In the genomic region with DNA sequence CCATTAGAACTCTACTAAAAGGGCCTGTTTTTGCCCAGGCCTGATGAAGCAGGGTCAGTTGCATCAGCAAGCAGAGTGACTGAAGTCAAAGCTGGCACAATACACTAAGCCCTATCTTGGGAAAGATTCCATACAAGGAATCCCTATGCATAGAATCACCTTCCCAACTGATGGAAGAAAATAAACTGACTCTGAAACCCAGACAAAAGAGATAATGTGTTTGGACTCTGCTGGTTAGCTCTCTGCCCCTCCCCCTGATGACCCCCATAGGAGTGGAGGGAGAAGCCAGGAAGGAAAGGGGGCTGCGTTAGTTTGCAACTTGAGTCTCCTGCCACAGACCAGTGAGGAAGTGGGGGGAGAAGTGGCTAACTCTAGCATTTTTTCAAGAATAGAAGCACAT, we compare ENCODE assay signal across 19 cellular contexts. TPM values are rescaled to one million over a fixed set of nuclear protein-coding genes. Genes with fewer than 3 reads are reported as not detected.
DNase-seq lines count a peak whose midpoint lies in the region; ATAC-seq and TF ChIP-seq lines count a peak whose summit lies in the region.
"Had no signal": no experiment of that assay in that cellular context is flagged by ENCODE, and none has a peak within 500 bp of the region (broad histone marks: within the 10 kb centered on the region; RNA-seq: fewer than 3 reads in every experiment).

No MANE protein-coding gene starts in this region.

- H3K9me3 Mint-ChIP-seq in WTC11 (no peaks in the 10 kb centered on the region), osteocyte (ENCODE audit: unreplicated experiment) (no peaks in the 10 kb centered on the region)
- H3K9me3 Mint-ChIP-seq: CD8-positive, alpha-beta T cell; T-helper 1 cell treated with Interleukin-12 subunit alpha and Interleukin-12 subunit beta and Interleukin-4 antibody, amounts not matched to agents 30 μg/mL and 1 μg/mL, for 36 hours had no signal

- peak overlapping the region; percentile 75 for H3K27ac Mint-ChIP-seq in WTC11
- no peak overlapping the region for H3K27ac Mint-ChIP-seq in osteocyte (ENCODE audit: unreplicated experiment)
- H3K27ac Mint-ChIP-seq: CD8-positive, alpha-beta T cell; T-helper 1 cell treated with Interleukin-12 subunit alpha and Interleukin-12 subunit beta and Interleukin-4 antibody, amounts not matched to agents 30 μg/mL and 1 μg/mL, for 36 hours had no signal

- H3K36me3 Mint-ChIP-seq in WTC11 (no peaks in the 10 kb centered on the region), osteocyte (ENCODE audit: unreplicated experiment) (peaks cover 2% of the 10 kb centered on the region)
- H3K36me3 Mint-ChIP-seq: CD8-positive, alpha-beta T cell had no signal

- no peak for ATAC-seq in WTC11
- ATAC-seq in HG03442 (IDR thresholded peaks at IDR 0.05; ENCODE audit: unreplicated experiment) = no peak
- ATAC-seq: CD8-positive, alpha-beta T cell; stimulated activated naive CD8-positive, alpha-beta T cell treated with anti-CD3 and anti-CD28 coated beads, Interleukin-15, Interleukin-2, amounts not matched to agents 100 U/mL and 50 U/mL, for 24 hours had no signal

- DNase-seq in DMS 273 (lab: John Stamatoyannopoulos, UW; ENCODE audit: unreplicated experiment) = peak; percentile 20
- no peak for DNase-seq in DMS 273 treated with DMSO at 0.1 percent for 48 hours (lab: John Stamatoyannopoulos, UW)
- no peak for DNase-seq in WTC11 (ENCODE audit: low spot score)
- DNase-seq in fibroblast of the aortic adventitia (ENCODE audit: low read depth) = peak; percentile 25
- DNase-seq in osteocyte (ENCODE audit: extremely low spot score, unreplicated experiment) = peak; percentile 10
- no peak for DNase-seq in globus pallidus (ENCODE audit: low spot score)
- DNase-seq in activated gamma-delta T cell (lab: John Stamatoyannopoulos, UW) = no peak
- DNase-seq: activated CD8-positive, alpha-beta memory T cell treated with anti-CD3 and anti-CD28 coated beads, Interleukin-2, amount 50 U/mL, for 4 hours; activated effector memory CD4-positive, alpha-beta T cell treated with Interleukin-2 at 50 U/mL for 16 hours; CD8-positive, alpha-beta T cell; DMS79; hypothalamus; NCI-H2081 treated with DMSO at 0.1 percent for 48 hours; NCI-H510A treated with DMSO at 0.1 percent for 48 hours; stimulated activated CD4-positive, alpha-beta T cell treated with anti-CD3 and anti-CD28 coated beads, Interleukin-4, amount 100 ng/mL, for 24 hours; stimulated activated naive CD8-positive, alpha-beta T cell treated with anti-CD3 and anti-CD28 coated beads, Interleukin-15, Interleukin-2, amounts not matched to agents 100 U/mL and 50 U/mL, for 24 hours; upper lobe of left lung had no signal

- H3K4me1 Mint-ChIP-seq in WTC11 (peaks cover 31% of the 10 kb centered on the region), osteocyte (ENCODE audit: unreplicated experiment) (peaks cover 23% of the 10 kb centered on the region)

- CTCF ChIA-PET in WTC11 (lab: Charles Lee) = interaction anchor here (1.1 kb wide), 1 partner anchor 19 kb away, joined by 3 read pairs; no protein-coding TSS in a partner anchor

- TF ChIP-seq CTCF in WTC11 (IDR thresholded peaks at IDR 0.05) (no peak), fibroblast of the aortic adventitia (IDR thresholded peaks at IDR 0.05; ENCODE audit: insufficient read depth, low read length) (no peak), osteocyte (IDR thresholded peaks at IDR 0.05) (no peak)

- H3K4me3 Mint-ChIP-seq in WTC11 = no peak overlapping the region
- H3K4me3 Mint-ChIP-seq in osteocyte (ENCODE audit: unreplicated experiment) = no peak overlapping the region
- H3K4me3 Mint-ChIP-seq: CD8-positive, alpha-beta T cell; T-helper 1 cell treated with Interleukin-12 subunit alpha and Interleukin-12 subunit beta and Interleukin-4 antibody, amounts not matched to agents 30 μg/mL and 1 μg/mL, for 36 hours had no signal

- POLR2A ChIA-PET in WTC11 (lab: Charles Lee) = no interaction called here

- no peak overlapping the region for H3K4me3 ChIP-seq in fibroblast of the aortic adventitia (ENCODE audit: low read depth, low read length)
- H3K4me3 ChIP-seq: upper lobe of left lung had no signal

- no peaks in the 10 kb centered on the region for H3K27me3 Mint-ChIP-seq in WTC11 (ENCODE audit: low read depth)
- no peaks in the 10 kb centered on the region for H3K27me3 Mint-ChIP-seq in osteocyte (ENCODE audit: unreplicated experiment)

TF ChIP-seq in WTC11, 78 proteins besides CTCF, POLR2A, EP300 and RAD21 (continues in another document):
- TF ChIP-seq, protein P1, sequence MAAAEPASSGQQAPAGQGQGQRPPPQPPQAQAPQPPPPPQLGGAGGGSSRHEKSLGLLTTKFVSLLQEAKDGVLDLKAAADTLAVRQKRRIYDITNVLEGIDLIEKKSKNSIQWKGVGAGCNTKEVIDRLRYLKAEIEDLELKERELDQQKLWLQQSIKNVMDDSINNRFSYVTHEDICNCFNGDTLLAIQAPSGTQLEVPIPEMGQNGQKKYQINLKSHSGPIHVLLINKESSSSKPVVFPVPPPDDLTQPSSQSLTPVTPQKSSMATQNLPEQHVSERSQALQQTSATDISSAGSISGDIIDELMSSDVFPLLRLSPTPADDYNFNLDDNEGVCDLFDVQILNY (CRISPR knock-in tag; IDR thresholded peaks at IDR 0.05) = no peak
- TF ChIP-seq, protein P2, sequence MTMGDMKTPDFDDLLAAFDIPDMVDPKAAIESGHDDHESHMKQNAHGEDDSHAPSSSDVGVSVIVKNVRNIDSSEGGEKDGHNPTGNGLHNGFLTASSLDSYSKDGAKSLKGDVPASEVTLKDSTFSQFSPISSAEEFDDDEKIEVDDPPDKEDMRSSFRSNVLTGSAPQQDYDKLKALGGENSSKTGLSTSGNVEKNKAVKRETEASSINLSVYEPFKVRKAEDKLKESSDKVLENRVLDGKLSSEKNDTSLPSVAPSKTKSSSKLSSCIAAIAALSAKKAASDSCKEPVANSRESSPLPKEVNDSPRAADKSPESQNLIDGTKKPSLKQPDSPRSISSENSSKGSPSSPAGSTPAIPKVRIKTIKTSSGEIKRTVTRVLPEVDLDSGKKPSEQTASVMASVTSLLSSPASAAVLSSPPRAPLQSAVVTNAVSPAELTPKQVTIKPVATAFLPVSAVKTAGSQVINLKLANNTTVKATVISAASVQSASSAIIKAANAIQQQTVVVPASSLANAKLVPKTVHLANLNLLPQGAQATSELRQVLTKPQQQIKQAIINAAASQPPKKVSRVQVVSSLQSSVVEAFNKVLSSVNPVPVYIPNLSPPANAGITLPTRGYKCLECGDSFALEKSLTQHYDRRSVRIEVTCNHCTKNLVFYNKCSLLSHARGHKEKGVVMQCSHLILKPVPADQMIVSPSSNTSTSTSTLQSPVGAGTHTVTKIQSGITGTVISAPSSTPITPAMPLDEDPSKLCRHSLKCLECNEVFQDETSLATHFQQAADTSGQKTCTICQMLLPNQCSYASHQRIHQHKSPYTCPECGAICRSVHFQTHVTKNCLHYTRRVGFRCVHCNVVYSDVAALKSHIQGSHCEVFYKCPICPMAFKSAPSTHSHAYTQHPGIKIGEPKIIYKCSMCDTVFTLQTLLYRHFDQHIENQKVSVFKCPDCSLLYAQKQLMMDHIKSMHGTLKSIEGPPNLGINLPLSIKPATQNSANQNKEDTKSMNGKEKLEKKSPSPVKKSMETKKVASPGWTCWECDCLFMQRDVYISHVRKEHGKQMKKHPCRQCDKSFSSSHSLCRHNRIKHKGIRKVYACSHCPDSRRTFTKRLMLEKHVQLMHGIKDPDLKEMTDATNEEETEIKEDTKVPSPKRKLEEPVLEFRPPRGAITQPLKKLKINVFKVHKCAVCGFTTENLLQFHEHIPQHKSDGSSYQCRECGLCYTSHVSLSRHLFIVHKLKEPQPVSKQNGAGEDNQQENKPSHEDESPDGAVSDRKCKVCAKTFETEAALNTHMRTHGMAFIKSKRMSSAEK (CRISPR knock-in tag; IDR thresholded peaks at IDR 0.05; ENCODE audit: borderline replicate concordance) = no peak
- TF ChIP-seq HMGA2 (CRISPR knock-in tag; IDR thresholded peaks at IDR 0.05) = no peak
- TF ChIP-seq, protein P3, sequence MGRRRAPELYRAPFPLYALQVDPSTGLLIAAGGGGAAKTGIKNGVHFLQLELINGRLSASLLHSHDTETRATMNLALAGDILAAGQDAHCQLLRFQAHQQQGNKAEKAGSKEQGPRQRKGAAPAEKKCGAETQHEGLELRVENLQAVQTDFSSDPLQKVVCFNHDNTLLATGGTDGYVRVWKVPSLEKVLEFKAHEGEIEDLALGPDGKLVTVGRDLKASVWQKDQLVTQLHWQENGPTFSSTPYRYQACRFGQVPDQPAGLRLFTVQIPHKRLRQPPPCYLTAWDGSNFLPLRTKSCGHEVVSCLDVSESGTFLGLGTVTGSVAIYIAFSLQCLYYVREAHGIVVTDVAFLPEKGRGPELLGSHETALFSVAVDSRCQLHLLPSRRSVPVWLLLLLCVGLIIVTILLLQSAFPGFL (CRISPR knock-in tag; IDR thresholded peaks at IDR 0.05; ENCODE audit: borderline replicate concordance) = no peak
- TF ChIP-seq ELF4 (CRISPR knock-in tag; IDR thresholded peaks at IDR 0.05; ENCODE audit: low read depth) = no peak
- TF ChIP-seq, protein P4, sequence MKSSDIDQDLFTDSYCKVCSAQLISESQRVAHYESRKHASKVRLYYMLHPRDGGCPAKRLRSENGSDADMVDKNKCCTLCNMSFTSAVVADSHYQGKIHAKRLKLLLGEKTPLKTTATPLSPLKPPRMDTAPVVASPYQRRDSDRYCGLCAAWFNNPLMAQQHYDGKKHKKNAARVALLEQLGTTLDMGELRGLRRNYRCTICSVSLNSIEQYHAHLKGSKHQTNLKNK (CRISPR knock-in tag; IDR thresholded peaks at IDR 0.05) = no peak
- TF ChIP-seq, protein P5, sequence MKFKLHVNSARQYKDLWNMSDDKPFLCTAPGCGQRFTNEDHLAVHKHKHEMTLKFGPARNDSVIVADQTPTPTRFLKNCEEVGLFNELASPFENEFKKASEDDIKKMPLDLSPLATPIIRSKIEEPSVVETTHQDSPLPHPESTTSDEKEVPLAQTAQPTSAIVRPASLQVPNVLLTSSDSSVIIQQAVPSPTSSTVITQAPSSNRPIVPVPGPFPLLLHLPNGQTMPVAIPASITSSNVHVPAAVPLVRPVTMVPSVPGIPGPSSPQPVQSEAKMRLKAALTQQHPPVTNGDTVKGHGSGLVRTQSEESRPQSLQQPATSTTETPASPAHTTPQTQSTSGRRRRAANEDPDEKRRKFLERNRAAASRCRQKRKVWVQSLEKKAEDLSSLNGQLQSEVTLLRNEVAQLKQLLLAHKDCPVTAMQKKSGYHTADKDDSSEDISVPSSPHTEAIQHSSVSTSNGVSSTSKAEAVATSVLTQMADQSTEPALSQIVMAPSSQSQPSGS (CRISPR knock-in tag; IDR thresholded peaks at IDR 0.05; ENCODE audit: borderline replicate concordance, low read depth) = no peak
- no peak for TF ChIP-seq RORB (CRISPR knock-in tag; IDR thresholded peaks at IDR 0.05)

RNA-seq across cellular contexts. Expression of a gene that starts 32.9 kb away (rescaled TPM):
- total RNA-seq in WTC11 (2021) (4.4 to 5.0 TPM (median 5.0 TPM) in 3 replicates), fibroblast of the aortic adventitia (ENCODE audit: low replicate concordance) (1.1 and 2.4 TPM in 2 replicates), osteocyte (39.8 and 42.5 TPM in 2 replicates)
- total RNA-seq: CD8-positive, alpha-beta T cell had no signal

Comparison
In these comparisons a context has a peak if more than half of its experiments do, and no peak if none do; other contexts are left out.
1. DNase-seq: peak in DMS 273 (single experiment), fibroblast of the aortic adventitia (single experiment) and osteocyte (single experiment); none in DMS 273 treated with DMSO at 0.1 percent for 48 hours (single experiment), WTC11 (single experiment), globus pallidus (single experiment) and activated gamma-delta T cell (single experiment).